8 cellular contexts compared by ENCODE assay signal in the genomic region with DNA sequence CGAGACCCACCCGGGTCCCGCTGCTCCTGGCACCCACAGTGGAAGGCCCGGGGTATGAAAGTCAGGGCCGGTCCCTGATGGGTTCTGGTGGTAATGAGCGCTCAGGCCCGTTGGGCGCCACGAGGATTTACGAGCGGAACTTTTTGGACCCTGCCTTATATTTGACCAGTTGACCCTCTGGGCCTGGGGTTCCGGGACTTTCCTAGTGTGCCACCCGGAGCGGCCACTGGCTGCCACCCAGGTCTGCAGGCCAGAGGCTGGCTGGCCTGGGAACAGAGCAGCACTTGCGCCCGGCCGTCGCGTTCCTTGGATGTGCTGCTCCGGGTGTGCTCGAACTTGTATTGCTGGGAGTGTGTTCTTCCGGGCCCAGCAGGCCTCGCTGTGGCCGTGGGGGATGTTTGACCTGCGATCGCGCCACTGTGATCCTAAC. TPM values are rescaled to one million over a fixed set of nuclear protein-coding genes. Genes with fewer than 3 reads are reported as not detected.
DNase-seq lines count a peak whose midpoint lies in the region; ATAC-seq and TF ChIP-seq lines count a peak whose summit lies in the region.

No MANE protein-coding gene starts in this region.

- ATAC-seq in Right ventricle myocardium inferior (peak; percentile 36), aorta (ENCODE audit: low FRiP score) (peak; percentile 53), GM19467 (IDR thresholded peaks at IDR 0.05; ENCODE audit: unreplicated experiment) (no peak)

- H3K4me1 ChIP-seq in endodermal cell (ENCODE audit: control insufficient read depth, insufficient read depth, low read length) (no peaks in the 10 kb centered on the region), aorta (ENCODE audit: control insufficient read depth in 1 of 2, insufficient read depth in 2 of 2, low read length in 2 of 2) (no peaks in the 10 kb centered on the region)

- H3K9me3 Mint-ChIP-seq in endodermal cell (no peaks in the 10 kb centered on the region), mesothelial cell of epicardium (no peaks in the 10 kb centered on the region)

- H3K4me1 Mint-ChIP-seq in endodermal cell: peaks cover 21% of the 10 kb centered on the region
- peaks cover 18% of the 10 kb centered on the region for H3K4me1 Mint-ChIP-seq in mesothelial cell of epicardium

- H3K4me3 Mint-ChIP-seq in endodermal cell: peak overlapping the region; percentile 80
- peak overlapping the region; percentile 80 for H3K4me3 Mint-ChIP-seq in mesothelial cell of epicardium

- H3K27me3 ChIP-seq in endodermal cell (ENCODE audit: control insufficient read depth, insufficient read depth, low read length, poor library complexity, severe bottlenecking) (peaks cover 27% of the 10 kb centered on the region), aorta (ENCODE audit: control insufficient read depth in 1 of 2, insufficient read depth in 2 of 2, low read length in 1 of 2) (no peaks in the 10 kb centered on the region)

- intact Hi-C loops in Right ventricle myocardium inferior (cut with DNase I) (no loop called here), cardiac septum (cut with DNase I) (no loop called here), aorta (cut with DNase I) (no loop called here)

- no peak for TF ChIP-seq CTCF in endodermal cell (conservative IDR thresholded peaks at IDR 0.05)
- no peak for TF ChIP-seq CTCF in mesothelial cell of epicardium (IDR thresholded peaks at IDR 0.05; ENCODE audit: unreplicated experiment)

- H3K4me3 ChIP-seq in endodermal cell (ENCODE audit: low read length) (peak overlapping the region; percentile 91), aorta (ENCODE audit: low read length in 2 of 2) (peak overlapping the region in 1 of 2 donors; percentile 52)

- H3K27ac Mint-ChIP-seq in endodermal cell (peak overlapping the region; percentile 64), mesothelial cell of epicardium (peak overlapping the region; percentile 64)

- DNase-seq in Right ventricle myocardium inferior (ENCODE audit: missing footprints): no peak
- no peak for DNase-seq in cardiac septum (ENCODE audit: low spot score)
- peak; percentile 79 for DNase-seq in endodermal cell
- DNase-seq in mesothelial cell of epicardium (ENCODE audit: low spot score in 2 of 2, unreplicated experiment in 2 of 2): no peak
- peak in 1 of 2 donors; percentile 51 for DNase-seq in aorta
- no peak for DNase-seq in medulla oblongata (ENCODE audit: extremely low spot score)
- no peak for DNase-seq in HK-2 (ENCODE audit: unreplicated experiment)

- H3K36me3 ChIP-seq in endodermal cell (ENCODE audit: control insufficient read depth, insufficient read depth, low read length): no peaks in the 10 kb centered on the region
- H3K36me3 ChIP-seq in aorta (ENCODE audit: control insufficient read depth in 1 of 2, insufficient read depth in 2 of 2, low read length in 1 of 2): no peaks in the 10 kb centered on the region

- H3K9me3 ChIP-seq in endodermal cell (ENCODE audit: control insufficient read depth, low read length) (no peaks in the 10 kb centered on the region), aorta (ENCODE audit: control insufficient read depth, low read length) (no peaks in the 10 kb centered on the region)

- H3K27me3 Mint-ChIP-seq in endodermal cell (ENCODE audit: insufficient read depth) (peaks cover 39% of the 10 kb centered on the region), mesothelial cell of epicardium (ENCODE audit: low read depth) (peaks cover 30% of the 10 kb centered on the region)

- H3K9ac ChIP-seq in endodermal cell (ENCODE audit: extremely low read depth, low read length, poor library complexity, severe bottlenecking): peak overlapping the region; percentile 27

- 10 to 21% methylated on average over 8 to 27 of the region's 27 CpGs for WGBS in endodermal cell (ENCODE audit: insufficient coverage in 1 of 2, insufficient read length in 1 of 2), 2 experiments
- 10 to 15% methylated on average over 27 of the region's 27 CpGs for WGBS in aorta, 2 donors

- peaks cover 5% of the 10 kb centered on the region for H3K36me3 Mint-ChIP-seq in endodermal cell (ENCODE audit: low read depth)
- peaks cover 5% of the 10 kb centered on the region for H3K36me3 Mint-ChIP-seq in mesothelial cell of epicardium

- H3K27ac ChIP-seq in endodermal cell (ENCODE audit: low read depth, low read length): no peak overlapping the region
- no peak overlapping the region for H3K27ac ChIP-seq in aorta (ENCODE audit: low read depth in 1 of 2, low read length in 2 of 2)

RNA-seq across cellular contexts. Expression of a gene that starts 1.0 kb away (rescaled TPM):
- total RNA-seq in Right ventricle myocardium inferior (0.73 TPM), cardiac septum (3.7 TPM), endodermal cell (10 to 100 TPM; 13.4 to 18.2 TPM), mesothelial cell of epicardium (5.7 to 6.6 TPM (median 6.6 TPM) in 3 replicates), aorta (1 to 10 TPM in 1 of 2 donors, under 1 TPM in 1; 0.88 to 1.9 TPM)
- polyA plus RNA-seq in endodermal cell (2013, experiment 1 of 2): 8.1 TPM
- polyA plus RNA-seq in endodermal cell (2013, experiment 2 of 2): 7.6 TPM
- polyA plus RNA-seq in aorta: 10 to 100 TPM in 1 of 2 donors, 1 to 10 TPM in 1; 5.5 to 10.7 TPM

RNA-seq across cellular contexts. Expression of a gene that starts 29.9 kb away (rescaled TPM):
- total RNA-seq in Right ventricle myocardium inferior (not detected), cardiac septum (not detected), endodermal cell (10 to 100 TPM; 17.2 to 18.3 TPM), mesothelial cell of epicardium (0.32 to 0.80 TPM (median 0.62 TPM) in 3 replicates), aorta (under 1 TPM; 0.68 to 0.87 TPM)
- 0.75 TPM for polyA plus RNA-seq in endodermal cell (2013, experiment 1 of 2)
- 1.4 TPM for polyA plus RNA-seq in endodermal cell (2013, experiment 2 of 2)
- polyA plus RNA-seq in aorta: not detected

Comparison
In these comparisons a context has a peak if more than half of its experiments do, and no peak if none do; other contexts are left out.
1. RNA of a gene that starts 29.9 kb away (total RNA-seq): 17.2 to 18.3 TPM in endodermal cell; 0.68 to 0.87 TPM in aorta, 0.32 to 0.80 TPM in mesothelial cell of epicardium, not detected in Right ventricle myocardium inferior (single experiment) and not detected in cardiac septum (single experiment); every median in the first group is over 4 times any median in the second.